In the genomic region with DNA sequence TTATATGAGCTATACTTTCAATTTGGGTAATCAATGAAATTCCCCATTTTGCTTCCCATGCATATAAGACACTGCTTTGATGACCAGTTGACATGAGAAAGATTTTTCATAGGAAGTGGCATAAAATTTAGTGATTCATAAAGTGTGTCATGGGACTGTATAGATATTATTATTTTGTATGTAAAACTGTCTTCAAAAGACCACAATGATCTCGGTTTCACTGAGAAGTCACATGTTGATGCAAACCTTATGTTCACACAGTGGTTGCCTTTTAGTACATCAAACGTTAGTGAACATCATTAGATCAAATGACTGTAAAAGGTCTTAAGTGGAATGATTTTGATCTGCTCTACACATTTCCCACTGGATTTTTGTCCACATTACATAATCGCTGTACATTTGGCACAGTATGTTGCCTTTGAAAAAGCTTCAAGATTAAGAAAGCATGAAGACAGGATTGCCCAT, we compare ENCODE assay signal across 13 cellular contexts.
DNase-seq lines count a peak whose midpoint lies in the region; ATAC-seq and TF ChIP-seq lines count a peak whose summit lies in the region.
"Had no signal": no experiment of that assay in that cellular context is flagged by ENCODE, and none has a peak within 500 bp of the region (broad histone marks: within the 10 kb centered on the region; RNA-seq: fewer than 3 reads in every experiment).

No MANE protein-coding gene starts in this region.

- no peak for TF ChIP-seq CTCF in GM12865 (IDR thresholded peaks at IDR 0.05; ENCODE audit: insufficient read depth, low read depth, low read length, missing control alignments)
- TF ChIP-seq CTCF in left lung (IDR thresholded peaks at IDR 0.05): no peak
- no peak for TF ChIP-seq CTCF in coronary artery (IDR thresholded peaks at IDR 0.05)
- no peak for TF ChIP-seq CTCF in natural killer cell (IDR thresholded peaks at IDR 0.05)

- no peaks in the 10 kb centered on the region for H3K27me3 Mint-ChIP-seq in natural killer cell (ENCODE audit: low read depth in 2 of 2)
- H3K27me3 Mint-ChIP-seq: activated T-helper 17 cell treated with anti-CD3 and anti-CD28 coated beads, Interleukin-2, amount 50 U/mL, for 72 hours had no signal

- H3K4me1 Mint-ChIP-seq in natural killer cell: no peaks in the 10 kb centered on the region
- H3K4me1 Mint-ChIP-seq: activated T-helper 17 cell treated with anti-CD3 and anti-CD28 coated beads, Interleukin-2, amount 50 U/mL, for 72 hours had no signal

- H3K36me3 Mint-ChIP-seq in natural killer cell: no peaks in the 10 kb centered on the region

- H3K27me3 ChIP-seq in left lung: no peaks in the 10 kb centered on the region
- H3K27me3 ChIP-seq: right atrium auricular region had no signal

- intact Hi-C loops in left lung (cut with DNase I): no loop called here
- intact Hi-C loops in natural killer cell (cut with micrococcal nuclease): no loop called here

- DNase-seq in GM12865 (ENCODE audit: low read depth) (peak; percentile 94), CD1c-positive myeloid dendritic cell (ENCODE audit: extremely low spot score) (no peak), left lung (no peak), coronary artery (ENCODE audit: low spot score) (no peak), natural killer cell (no peak)
- DNase-seq: mesendoderm, PC-9, WERI-Rb-1 had no signal

- H3K36me3 ChIP-seq in left lung: no peaks in the 10 kb centered on the region
- H3K36me3 ChIP-seq: right atrium auricular region, WERI-Rb-1 had no signal

- H3K27ac Mint-ChIP-seq in natural killer cell: no peak overlapping the region
- H3K27ac Mint-ChIP-seq: activated T-helper 17 cell treated with anti-CD3 and anti-CD28 coated beads, Interleukin-2, amount 50 U/mL, for 72 hours had no signal

- peaks cover 0 to 4% of the 10 kb centered on the region in 2 donors for H3K9me3 Mint-ChIP-seq in natural killer cell
- H3K9me3 Mint-ChIP-seq: activated T-helper 17 cell treated with anti-CD3 and anti-CD28 coated beads, Interleukin-2, amount 50 U/mL, for 72 hours had no signal

- no peaks in the 10 kb centered on the region for H3K4me1 ChIP-seq in left lung
- H3K4me1 ChIP-seq: right atrium auricular region had no signal

- peak; percentile 97 for ATAC-seq in GM19395 (IDR thresholded peaks at IDR 0.05; ENCODE audit: unreplicated experiment)
- ATAC-seq in HG02798 (IDR thresholded peaks at IDR 0.05; ENCODE audit: poor library complexity, unreplicated experiment): peak; percentile 96
- peak; percentile 96 for ATAC-seq in HG03520 (IDR thresholded peaks at IDR 0.05; ENCODE audit: unreplicated experiment)
- ATAC-seq in left lung: no peak
- no peak for ATAC-seq in natural killer cell
- ATAC-seq: activated T-helper 17 cell treated with anti-CD3 and anti-CD28 coated beads, Interleukin-2, amount 50 U/mL, for 72 hours had no signal

- no peaks in the 10 kb centered on the region for H3K9me3 ChIP-seq in left lung
- H3K9me3 ChIP-seq: right atrium auricular region had no signal

- H3K4me3 Mint-ChIP-seq in natural killer cell: no peak overlapping the region
- H3K4me3 Mint-ChIP-seq: activated T-helper 17 cell treated with anti-CD3 and anti-CD28 coated beads, Interleukin-2, amount 50 U/mL, for 72 hours had no signal

- H3K27ac ChIP-seq in left lung (no peak overlapping the region), coronary artery (no peak overlapping the region)
- H3K27ac ChIP-seq: PC-9, right atrium auricular region, WERI-Rb-1 had no signal

- H3K4me3 ChIP-seq in GM12865 (ENCODE audit: low read depth, low read length) (peak overlapping the region; percentile 26; the same call in 1 of the 2 replicates), left lung (no peak overlapping the region), coronary artery (no peak overlapping the region)
- H3K4me3 ChIP-seq: PC-9, right atrium auricular region had no signal

Comparison
In these comparisons a context has a peak if more than half of its experiments do, and no peak if none do; other contexts are left out.
1. ATAC-seq: peak in GM19395 (single experiment), HG02798 (single experiment) and HG03520 (single experiment); none in left lung (single experiment) and natural killer cell (0 of 3).